23 cellular contexts compared by ENCODE assay signal in genomic region chr1:20198918-20199317, GRCh38. TPM values are rescaled to one million over a fixed set of nuclear protein-coding genes. Genes with fewer than 3 reads are reported as not detected.
"Had no signal": no experiment of that assay in that cellular context is flagged by ENCODE, and none has a peak within 500 bp of the region (broad histone marks: within the 10 kb centered on the region; RNA-seq: fewer than 3 reads in every experiment).

No MANE protein-coding gene starts in this region.

- FAIRE-seq: frontal cortex had no signal

- DNase-seq: effector CD4-positive, alpha-beta T cell; heart right ventricle; islet precursor cell; natural killer cell; posterior cingulate gyrus; sigmoid colon; stimulated activated CD4-positive, alpha-beta T cell treated with anti-CD3 and anti-CD28 coated beads, Interleukin-2, amount 100 ng/mL, for 24 hours; stimulated activated naive CD4-positive, alpha-beta T cell; trophoblast cell had no signal

- H3K27me3 ChIP-seq: sigmoid colon had no signal

- H3K36me3 ChIP-seq: heart right ventricle, sigmoid colon had no signal

- H3K4me3 ChIP-seq: coronary artery, heart right ventricle, sigmoid colon, skin epidermis had no signal

- H3K27ac ChIP-seq: coronary artery, heart right ventricle, sigmoid colon, skin epidermis had no signal

- H3K9me3 ChIP-seq: heart right ventricle, sigmoid colon had no signal

- ATAC-seq: left lobe of liver, natural killer cell had no signal

RNA-seq across cellular contexts. Expression of gene PLA2G2C, which starts 12.6 kb away (rescaled TPM):
- total RNA-seq: dermis microvascular lymphatic vessel endothelial cell, fibroblast of lung, frontal cortex, glomerular endothelial cell, heart right ventricle, left lobe of liver, mucosa of gallbladder, myocyte, natural killer cell, neural crest cell, osteocyte, pulmonary artery endothelial cell, urinary bladder had no signal
- polyA plus RNA-seq: fibroblast of lung, heart right ventricle, urinary bladder had no signal

RNA-seq across cellular contexts. Expression of gene UBXN10, which starts 13.0 kb away (rescaled TPM):
- total RNA-seq: osteocyte, pulmonary artery endothelial cell had no signal
- polyA plus RNA-seq: fibroblast of lung had no signal

RNA-seq across cellular contexts. Expression of gene PLA2G2F, which starts 59.8 kb away (rescaled TPM):
- total RNA-seq: dermis microvascular lymphatic vessel endothelial cell, fibroblast of lung, frontal cortex, glomerular endothelial cell, heart right ventricle, left lobe of liver, mesothelial cell of epicardium, myocyte, natural killer cell, neural crest cell, osteocyte, pulmonary artery endothelial cell, sigmoid colon had no signal
- polyA plus RNA-seq: fibroblast of lung, heart right ventricle had no signal
